In the genomic region with DNA sequence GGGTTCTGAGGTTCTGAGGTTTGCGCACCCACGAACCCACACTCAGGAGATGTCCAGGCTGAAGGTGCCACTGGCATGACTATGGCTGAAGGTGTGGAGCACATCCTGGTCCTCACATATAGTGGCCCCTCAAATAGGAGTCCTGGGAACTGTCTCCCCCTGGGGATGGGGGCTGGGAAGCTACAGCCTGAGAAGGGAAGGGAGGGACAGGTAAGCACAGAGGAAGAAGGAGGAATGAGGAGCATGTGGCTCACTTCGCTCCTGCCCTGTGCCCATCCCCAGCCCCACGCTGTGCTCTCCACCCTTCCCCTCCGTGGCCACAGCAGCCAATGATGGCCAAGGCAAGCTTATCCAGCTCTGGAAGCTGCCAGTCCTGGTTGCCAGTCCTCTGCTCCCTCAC, we compare ENCODE assay signal across 1 cellular context.
A peak's percentile ranks its signal among the peaks of the same experiment; 100 is the strongest.
TF ChIP-seq lines count a peak whose summit lies in the region.

No MANE protein-coding gene starts in this region.

TF ChIP-seq in WTC11, 78 proteins besides CTCF, POLR2A, EP300 and RAD21 (continued from another document):
- TF ChIP-seq ETV6 (CRISPR knock-in tag; IDR thresholded peaks at IDR 0.05) (no peak), PRRX2 (CRISPR knock-in tag; IDR thresholded peaks at IDR 0.05) (no peak), ZNF416 (CRISPR knock-in tag; IDR thresholded peaks at IDR 0.05) (no peak), SP1 (CRISPR knock-in tag; conservative IDR thresholded peaks at IDR 0.05) (no peak), SMAD4 (CRISPR knock-in tag; IDR thresholded peaks at IDR 0.05) (no peak), ELF4 (CRISPR knock-in tag; IDR thresholded peaks at IDR 0.05; ENCODE audit: low read depth) (no peak), CDX4 (CRISPR knock-in tag; IDR thresholded peaks at IDR 0.05; ENCODE audit: borderline replicate concordance) (no peak), FOXJ3 (CRISPR knock-in tag; IDR thresholded peaks at IDR 0.05; ENCODE audit: borderline replicate concordance) (no peak), GRHL2 (CRISPR knock-in tag; IDR thresholded peaks at IDR 0.05; ENCODE audit: insufficient replicate concordance, severe bottlenecking) (no peak), NR3C1 (CRISPR knock-in tag; conservative IDR thresholded peaks at IDR 0.05; ENCODE audit: low read depth) (no peak)
- TF ChIP-seq, protein P1, sequence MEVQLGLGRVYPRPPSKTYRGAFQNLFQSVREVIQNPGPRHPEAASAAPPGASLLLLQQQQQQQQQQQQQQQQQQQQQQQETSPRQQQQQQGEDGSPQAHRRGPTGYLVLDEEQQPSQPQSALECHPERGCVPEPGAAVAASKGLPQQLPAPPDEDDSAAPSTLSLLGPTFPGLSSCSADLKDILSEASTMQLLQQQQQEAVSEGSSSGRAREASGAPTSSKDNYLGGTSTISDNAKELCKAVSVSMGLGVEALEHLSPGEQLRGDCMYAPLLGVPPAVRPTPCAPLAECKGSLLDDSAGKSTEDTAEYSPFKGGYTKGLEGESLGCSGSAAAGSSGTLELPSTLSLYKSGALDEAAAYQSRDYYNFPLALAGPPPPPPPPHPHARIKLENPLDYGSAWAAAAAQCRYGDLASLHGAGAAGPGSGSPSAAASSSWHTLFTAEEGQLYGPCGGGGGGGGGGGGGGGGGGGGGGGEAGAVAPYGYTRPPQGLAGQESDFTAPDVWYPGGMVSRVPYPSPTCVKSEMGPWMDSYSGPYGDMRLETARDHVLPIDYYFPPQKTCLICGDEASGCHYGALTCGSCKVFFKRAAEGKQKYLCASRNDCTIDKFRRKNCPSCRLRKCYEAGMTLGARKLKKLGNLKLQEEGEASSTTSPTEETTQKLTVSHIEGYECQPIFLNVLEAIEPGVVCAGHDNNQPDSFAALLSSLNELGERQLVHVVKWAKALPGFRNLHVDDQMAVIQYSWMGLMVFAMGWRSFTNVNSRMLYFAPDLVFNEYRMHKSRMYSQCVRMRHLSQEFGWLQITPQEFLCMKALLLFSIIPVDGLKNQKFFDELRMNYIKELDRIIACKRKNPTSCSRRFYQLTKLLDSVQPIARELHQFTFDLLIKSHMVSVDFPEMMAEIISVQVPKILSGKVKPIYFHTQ (CRISPR knock-in tag; IDR thresholded peaks at IDR 0.05) = no peak
- TF ChIP-seq, protein P2, sequence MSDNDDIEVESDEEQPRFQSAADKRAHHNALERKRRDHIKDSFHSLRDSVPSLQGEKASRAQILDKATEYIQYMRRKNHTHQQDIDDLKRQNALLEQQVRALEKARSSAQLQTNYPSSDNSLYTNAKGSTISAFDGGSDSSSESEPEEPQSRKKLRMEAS (CRISPR knock-in tag; IDR thresholded peaks at IDR 0.05) = peak; percentile 54; the same call in 1 of the 2 replicates
